In the genomic region with DNA sequence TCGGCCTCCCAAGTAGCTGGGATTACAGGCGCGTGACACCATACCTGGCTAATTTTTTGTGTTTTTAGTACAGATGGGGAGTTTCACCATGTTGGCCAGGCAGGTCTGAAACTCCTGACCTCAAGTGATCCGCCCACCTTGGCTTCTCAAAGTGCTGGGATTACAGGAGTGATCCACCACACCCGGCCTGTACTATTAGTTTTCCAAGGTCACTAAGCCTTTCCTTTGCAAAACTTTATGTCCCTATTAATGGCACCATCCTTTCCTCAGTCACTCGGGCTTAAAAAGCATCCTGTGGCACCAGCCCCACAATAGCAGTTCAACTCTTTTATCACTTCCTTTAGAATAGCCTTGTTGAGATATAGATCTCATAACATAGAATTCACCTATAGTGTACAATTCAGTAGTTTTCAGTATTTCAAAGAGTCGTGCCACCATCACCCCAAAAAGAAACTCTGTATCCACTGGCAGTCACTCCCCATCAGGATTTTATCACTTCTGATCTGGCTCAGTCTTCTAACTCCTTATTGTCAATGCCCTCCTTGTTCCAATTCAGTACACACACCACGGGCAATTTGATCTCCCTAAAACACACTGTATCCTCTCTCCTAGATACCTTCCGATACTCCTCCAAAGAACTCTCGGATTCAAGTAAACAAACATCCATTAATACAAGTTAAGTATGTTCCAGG, we compare ENCODE assay signal across 8 cellular contexts. TPM values are rescaled to one million over a fixed set of nuclear protein-coding genes. Genes with fewer than 3 reads are reported as not detected.
DNase-seq lines count a peak whose midpoint lies in the region; ATAC-seq and TF ChIP-seq lines count a peak whose summit lies in the region.

No MANE protein-coding gene starts in this region.

- peak overlapping the region; percentile 94 to 100 for H3K9ac ChIP-seq in colonic mucosa (ENCODE audit: low read depth in 2 of 2, low read length in 2 of 2)
- peak overlapping the region; percentile 89 for H3K9ac ChIP-seq in neural cell (ENCODE audit: low read length)

- H3K4me3 ChIP-seq in colonic mucosa, result peak overlapping the region; percentile 73
- H3K4me3 ChIP-seq in neural cell (ENCODE audit: low read length), result peak overlapping the region; percentile 84

- H3K4me1 Mint-ChIP-seq in CD4-positive, alpha-beta T cell (ENCODE audit: low read depth), result peaks cover 31% of the 10 kb centered on the region

- H3K27ac ChIP-seq in CD4-positive, alpha-beta T cell (ENCODE audit: low read depth, low read length), result peak overlapping the region; percentile 98
- H3K27ac ChIP-seq in KOPT-K1 (ENCODE audit: low read depth, low read length, poor library complexity, severe bottlenecking) (peak overlapping the region; percentile 96), colonic mucosa (peak overlapping the region; percentile 97), neural cell (ENCODE audit: low read length) (peak overlapping the region; percentile 95)

- no peak for TF ChIP-seq CTCF in CD4-positive, alpha-beta T cell (IDR thresholded peaks at IDR 0.05)
- no peak for TF ChIP-seq CTCF in colonic mucosa (IDR thresholded peaks at IDR 0.05)
- no peak for TF ChIP-seq CTCF in neural cell (IDR thresholded peaks at IDR 0.05; ENCODE audit: poor library complexity, severe bottlenecking)

- H3K27me3 Mint-ChIP-seq in CD4-positive, alpha-beta T cell, result no peaks in the 10 kb centered on the region

- peak overlapping the region; percentile 100 for H3K4me2 ChIP-seq in neural cell (ENCODE audit: low read length)

- no peaks in the 10 kb centered on the region for H3K9me3 Mint-ChIP-seq in CD4-positive, alpha-beta T cell

- no peaks in the 10 kb centered on the region for H3K27me3 ChIP-seq in CD4-positive, alpha-beta T cell (ENCODE audit: control insufficient read depth, insufficient read depth, low read length)
- H3K27me3 ChIP-seq in colonic mucosa, result no peaks in the 10 kb centered on the region
- H3K27me3 ChIP-seq in neural cell (ENCODE audit: insufficient read depth, low read depth, low read length), result no peaks in the 10 kb centered on the region

- H3F3A ChIP-seq in neural cell (ENCODE audit: insufficient read depth, low read length, poor library complexity, severe bottlenecking), result no peaks in the 10 kb centered on the region

- no peaks in the 10 kb centered on the region for H3K9me2 ChIP-seq in neural cell (ENCODE audit: insufficient read depth, low read length)

- H3K27ac Mint-ChIP-seq in CD4-positive, alpha-beta T cell, result peak overlapping the region; percentile 96

- no peaks in the 10 kb centered on the region for H3K9me3 ChIP-seq in CD4-positive, alpha-beta T cell (ENCODE audit: control insufficient read depth, low read length)
- no peaks in the 10 kb centered on the region for H3K9me3 ChIP-seq in KOPT-K1 (ENCODE audit: insufficient read depth, low read length, poor library complexity, severe bottlenecking)
- no peaks in the 10 kb centered on the region for H3K9me3 ChIP-seq in colonic mucosa
- H3K9me3 ChIP-seq in neural cell (ENCODE audit: low read length), result no peaks in the 10 kb centered on the region

- in situ Hi-C loops in KBM-7 (cut with MboI; ENCODE audit: low pct_unique_long_range_greater_than_20kb, low sequenced_read_pairs), result no loop called here

- no peak for TF ChIP-seq RAD21 in neural cell (conservative IDR thresholded peaks at IDR 0.05)

- no peaks in the 10 kb centered on the region for H3K36me3 ChIP-seq in KOPT-K1 (ENCODE audit: insufficient read depth, low read length)
- no peaks in the 10 kb centered on the region for H3K36me3 ChIP-seq in colonic mucosa
- no peaks in the 10 kb centered on the region for H3K36me3 ChIP-seq in neural cell (ENCODE audit: insufficient read depth, low read length)

- POLR2A ChIA-PET in CD4-positive, alpha-beta T cell (lab: Charles Lee), result no interaction called here

- H3K4me3 Mint-ChIP-seq in CD4-positive, alpha-beta T cell, result peak overlapping the region; percentile 92

- intact Hi-C loops in CD4-positive, alpha-beta T cell (cut with DNase I, micrococcal nuclease), result loop anchor here (1.0 to 10.0 kb wide), 8 partner anchors 8 to 553 kb away; partner anchors contain the start of genes ATP6V1E1 (in 1 of the 2), BID (in 1 of the 2), IL17RA (in 1 of the 2) and PEX26 (in 1 of the 2)
- intact Hi-C loops in colonic mucosa (cut with DNase I), result no loop called here

- H3K4me1 ChIP-seq in colonic mucosa, result no peaks in the 10 kb centered on the region

- H4K20me1 ChIP-seq in neural cell (ENCODE audit: insufficient read depth), result no peaks in the 10 kb centered on the region

- H3K36me3 Mint-ChIP-seq in CD4-positive, alpha-beta T cell (ENCODE audit: low read depth), result peaks cover 21% of the 10 kb centered on the region

- H2AFZ ChIP-seq in neural cell (ENCODE audit: low read depth, low read length), result peak overlapping the region; percentile 74

- ATAC-seq in CD4-positive, alpha-beta T cell (ENCODE audit: poor library complexity), result no peak
- no peak for ATAC-seq in GM18511 (IDR thresholded peaks at IDR 0.05; ENCODE audit: unreplicated experiment)

- CTCF ChIA-PET in CD4-positive, alpha-beta T cell (lab: Charles Lee), result no interaction called here

- no peak for DNase-seq in CD4-positive, alpha-beta T cell
- DNase-seq in colonic mucosa (peak; percentile 29), NCI-H1694 treated with DMSO at 0.1 percent for 48 hours (lab: John Stamatoyannopoulos, UW) (no peak), KBM-7 (no peak)
- DNase-seq in stimulated activated CD4-positive, alpha-beta T cell treated with anti-CD3 and anti-CD28 coated beads, Interleukin-4, amount 100 ng/mL, for 1 hour, result no peak

- H3K79me2 ChIP-seq in neural cell (replicated peaks; ENCODE audit: insufficient read depth, low read length), result peaks cover 7% of the 10 kb centered on the region

- TF ChIP-seq EP300 in neural cell (conservative IDR thresholded peaks at IDR 0.05; ENCODE audit: poor library complexity, severe bottlenecking), result no peak

TF ChIP-seq in neural cell, 6 proteins besides CTCF, POLR2A, EP300 and RAD21:
- no peak for TF ChIP-seq POLR2AphosphoS5 (IDR thresholded peaks at IDR 0.05)
- TF ChIP-seq SMC3 (conservative IDR thresholded peaks at IDR 0.05; ENCODE audit: poor library complexity), result no peak
- no peak for TF ChIP-seq TAF1 (IDR thresholded peaks at IDR 0.05; ENCODE audit: low read depth)
- TF ChIP-seq EZH2 (IDR thresholded peaks at IDR 0.05; ENCODE audit: borderline replicate concordance, insufficient read depth, low read length, poor library complexity, severe bottlenecking), result no peak
- TF ChIP-seq, protein P1, sequence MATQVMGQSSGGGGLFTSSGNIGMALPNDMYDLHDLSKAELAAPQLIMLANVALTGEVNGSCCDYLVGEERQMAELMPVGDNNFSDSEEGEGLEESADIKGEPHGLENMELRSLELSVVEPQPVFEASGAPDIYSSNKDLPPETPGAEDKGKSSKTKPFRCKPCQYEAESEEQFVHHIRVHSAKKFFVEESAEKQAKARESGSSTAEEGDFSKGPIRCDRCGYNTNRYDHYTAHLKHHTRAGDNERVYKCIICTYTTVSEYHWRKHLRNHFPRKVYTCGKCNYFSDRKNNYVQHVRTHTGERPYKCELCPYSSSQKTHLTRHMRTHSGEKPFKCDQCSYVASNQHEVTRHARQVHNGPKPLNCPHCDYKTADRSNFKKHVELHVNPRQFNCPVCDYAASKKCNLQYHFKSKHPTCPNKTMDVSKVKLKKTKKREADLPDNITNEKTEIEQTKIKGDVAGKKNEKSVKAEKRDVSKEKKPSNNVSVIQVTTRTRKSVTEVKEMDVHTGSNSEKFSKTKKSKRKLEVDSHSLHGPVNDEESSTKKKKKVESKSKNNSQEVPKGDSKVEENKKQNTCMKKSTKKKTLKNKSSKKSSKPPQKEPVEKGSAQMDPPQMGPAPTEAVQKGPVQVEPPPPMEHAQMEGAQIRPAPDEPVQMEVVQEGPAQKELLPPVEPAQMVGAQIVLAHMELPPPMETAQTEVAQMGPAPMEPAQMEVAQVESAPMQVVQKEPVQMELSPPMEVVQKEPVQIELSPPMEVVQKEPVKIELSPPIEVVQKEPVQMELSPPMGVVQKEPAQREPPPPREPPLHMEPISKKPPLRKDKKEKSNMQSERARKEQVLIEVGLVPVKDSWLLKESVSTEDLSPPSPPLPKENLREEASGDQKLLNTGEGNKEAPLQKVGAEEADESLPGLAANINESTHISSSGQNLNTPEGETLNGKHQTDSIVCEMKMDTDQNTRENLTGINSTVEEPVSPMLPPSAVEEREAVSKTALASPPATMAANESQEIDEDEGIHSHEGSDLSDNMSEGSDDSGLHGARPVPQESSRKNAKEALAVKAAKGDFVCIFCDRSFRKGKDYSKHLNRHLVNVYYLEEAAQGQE (IDR thresholded peaks at IDR 0.05; ENCODE audit: borderline replicate concordance), result no peak
- TF ChIP-seq MXI1 (conservative IDR thresholded peaks at IDR 0.05; ENCODE audit: poor library complexity, severe bottlenecking), result no peak
TF ChIP-seq in neural cell: peak in this region for 0.

RNA-seq across cellular contexts. Expression of gene BCL2L13, which starts 0.9 kb away (rescaled TPM):
- total RNA-seq in CD4-positive, alpha-beta T cell, result 10 to 100 TPM in 1 of 2 experiments, 1 to 10 TPM in 1; 8.1 to 10.0 TPM
- 10 to 100 TPM; 44.9 to 47.2 TPM for total RNA-seq in colonic mucosa
- 20.8 and 21.6 TPM in 2 replicates for polyA plus RNA-seq in neural cell
- 42.1 and 47.7 TPM in 2 replicates for polyA minus RNA-seq in neural cell

RNA-seq across cellular contexts. Expression of gene ATP6V1E1, which starts 9.1 kb away (rescaled TPM):
- total RNA-seq in CD4-positive, alpha-beta T cell, result 10 to 100 TPM; 48.4 to 50.8 TPM
- 10 to 100 TPM; 87.2 to 98.4 TPM for total RNA-seq in colonic mucosa
- 180 and 224 TPM in 2 replicates for polyA plus RNA-seq in neural cell
- 115 and 137 TPM in 2 replicates for polyA minus RNA-seq in neural cell

Comparison
In these comparisons a context has a peak if more than half of its experiments do, and no peak if none do; other contexts are left out.
1. RNA of gene BCL2L13, which starts 0.9 kb away (total RNA-seq): 44.9 to 47.2 TPM in colonic mucosa; 8.1 to 10.0 TPM in CD4-positive, alpha-beta T cell; every median in the first group is over 4 times any median in the second.
2. Peak in every context shown above with its lines, with median percentiles within 50 percentile points of each other: H3K27ac ChIP-seq.